In genomic region chr4:185743722-185744121, GRCh38 we compare ENCODE assay signal across 26 cellular contexts.
"Had no signal": no experiment of that assay in that cellular context is flagged by ENCODE, and none has a peak within 500 bp of the region (broad histone marks: within the 10 kb centered on the region; RNA-seq: fewer than 3 reads in every experiment).

No MANE protein-coding gene starts in this region.

- DNase-seq: dermis blood vessel endothelial cell; effector memory CD4-positive, alpha-beta T cell; foreskin keratinocyte; glutamatergic neuron; heart right ventricle; hippocampal formation; left cardiac atrium; left lung; lower lobe of right lung; naive thymus-derived CD8-positive, alpha-beta T cell; nephron progenitor cell; nucleus accumbens; stimulated activated CD4-positive, alpha-beta T cell treated with anti-CD3 and anti-CD28 coated beads, Interleukin-15, amount 100 ng/mL, for 24 hours; stimulated activated CD4-positive, alpha-beta T cell treated with anti-CD3 and anti-CD28 coated beads, Interleukin-2, amount 100 ng/mL, for 48 hours; stimulated activated naive B cell treated with anti-CD40 and anti-IgM and Interleukin-4, amounts not matched to agents 10 μg/mL and 1 μg/mL and 100 μg/mL, for 72 hours; trophoblast cell had no signal

- H3K36me3 Mint-ChIP-seq: naive thymus-derived CD8-positive, alpha-beta T cell; stimulated activated naive B cell treated with anti-CD40 and anti-IgM and Interleukin-4, amounts not matched to agents 10 μg/mL and 1 μg/mL and 100 μg/mL, for 72 hours had no signal

- FAIRE-seq: endothelial cell of umbilical vein, islet of Langerhans had no signal

- H3K27ac ChIP-seq: esophagus muscularis mucosa, foreskin keratinocyte, left lung, lower lobe of right lung, prostate gland, skin epidermis, thoracic aorta, vagina had no signal

- H3K4me3 Mint-ChIP-seq: naive thymus-derived CD8-positive, alpha-beta T cell; nephron progenitor cell; stimulated activated naive B cell treated with anti-CD40 and anti-IgM and Interleukin-4, amounts not matched to agents 10 μg/mL and 1 μg/mL and 100 μg/mL, for 72 hours; stimulated activated naive CD8-positive, alpha-beta T cell treated with anti-CD3 and anti-CD28 coated beads, Interleukin-15, Interleukin-2, amounts not matched to agents 100 ng/mL and 50 ng/mL, for 24 hours had no signal

- H3K4me1 ChIP-seq: prostate gland, vagina had no signal

- H3K9me3 Mint-ChIP-seq: nephron progenitor cell; stimulated activated naive CD8-positive, alpha-beta T cell treated with anti-CD3 and anti-CD28 coated beads, Interleukin-15, Interleukin-2, amounts not matched to agents 100 ng/mL and 50 ng/mL, for 24 hours had no signal

- H3K4me1 Mint-ChIP-seq: naive thymus-derived CD8-positive, alpha-beta T cell had no signal

- H3K27me3 ChIP-seq: esophagus muscularis mucosa, heart right ventricle, left lung, right atrium auricular region, vagina had no signal

- H3K9me3 ChIP-seq: heart right ventricle, left lung, lower lobe of right lung, prostate gland, right atrium auricular region, thoracic aorta, vagina had no signal

- H3K36me3 ChIP-seq: esophagus muscularis mucosa, left lung, lower lobe of right lung, prostate gland, right atrium auricular region, thoracic aorta, vagina had no signal

- ATAC-seq: heart right ventricle; left cardiac atrium; left lung; lower lobe of right lung; naive thymus-derived CD8-positive, alpha-beta T cell; stimulated activated naive B cell treated with anti-CD40 and anti-IgM and Interleukin-4, amounts not matched to agents 10 μg/mL and 1 μg/mL and 100 μg/mL, for 72 hours had no signal

- H3K27ac Mint-ChIP-seq: naive thymus-derived CD8-positive, alpha-beta T cell; nephron progenitor cell; stimulated activated naive B cell treated with anti-CD40 and anti-IgM and Interleukin-4, amounts not matched to agents 10 μg/mL and 1 μg/mL and 100 μg/mL, for 72 hours; stimulated activated naive CD8-positive, alpha-beta T cell treated with anti-CD3 and anti-CD28 coated beads, Interleukin-15, Interleukin-2, amounts not matched to agents 100 ng/mL and 50 ng/mL, for 24 hours had no signal

- H3K4me3 ChIP-seq: coronary artery, esophagus muscularis mucosa, heart right ventricle, left lung, lower lobe of right lung, prostate gland, right atrium auricular region, skin epidermis, thoracic aorta, vagina had no signal
